Comparison of ENCODE assay signal across 8 cellular contexts in the genomic region with DNA sequence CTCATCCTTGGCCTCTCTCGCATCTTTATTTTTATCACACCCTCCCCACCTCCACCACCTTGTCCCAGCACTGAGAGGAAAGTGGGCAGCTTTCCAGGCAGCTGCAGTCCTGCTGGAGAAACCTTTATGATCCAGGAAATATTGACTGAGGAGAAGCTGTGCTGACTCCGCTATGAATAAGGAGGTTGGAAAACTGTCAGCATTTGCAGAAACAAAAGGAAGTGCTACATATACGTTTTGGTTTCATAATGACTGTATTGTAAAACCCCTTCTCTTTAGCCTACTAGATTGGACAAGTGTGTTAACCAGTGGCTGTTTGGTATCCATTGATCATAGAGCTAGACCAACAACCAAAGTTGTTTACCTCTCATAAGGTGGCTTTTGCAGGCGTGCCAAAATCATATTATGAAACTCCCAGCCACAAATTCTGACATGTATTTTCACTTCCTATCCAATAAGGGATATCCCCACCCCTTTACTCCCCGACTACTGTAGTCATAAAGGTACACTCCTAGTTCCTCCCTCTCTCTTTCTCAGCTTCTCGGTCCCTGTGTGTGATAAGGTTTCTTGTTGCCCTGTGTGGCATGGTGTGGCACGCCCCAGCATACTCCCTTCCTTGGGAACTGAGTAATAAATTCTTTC.
DNase-seq lines count a peak whose midpoint lies in the region; ATAC-seq and TF ChIP-seq lines count a peak whose summit lies in the region.

No MANE protein-coding gene starts in this region.

- H3K4me1 Mint-ChIP-seq in activated naive CD4-positive, alpha-beta T cell treated with anti-CD3 and anti-CD28 coated beads, Interleukin-2, amount 50 U/mL, for 24 hours = peaks cover 30% of the 10 kb centered on the region
- H3K4me1 Mint-ChIP-seq in MCF 10A (ENCODE audit: insufficient read depth, unreplicated experiment) = peaks cover 18% of the 10 kb centered on the region

- H3K27ac ChIP-seq in rectal smooth muscle tissue (ENCODE audit: low read depth, low read length) = no peak overlapping the region

- TF ChIP-seq CTCF in GM10248 (IDR thresholded peaks at IDR 0.05; ENCODE audit: control extremely low read depth, extremely low read depth, low read depth, missing control alignments) (no peak), MCF 10A (IDR thresholded peaks at IDR 0.05; ENCODE audit: unreplicated experiment) (no peak)

- peaks cover 15% of the 10 kb centered on the region for H3K36me3 Mint-ChIP-seq in activated naive CD4-positive, alpha-beta T cell treated with anti-CD3 and anti-CD28 coated beads, Interleukin-2, amount 50 U/mL, for 24 hours
- H3K36me3 Mint-ChIP-seq in MCF 10A (ENCODE audit: insufficient read depth, unreplicated experiment) = peaks cover 4% of the 10 kb centered on the region

- intact Hi-C loops in MCF 10A (cut with micrococcal nuclease) = no loop called here

- peak overlapping the region; percentile 8 for H3K4me3 ChIP-seq in rectal smooth muscle tissue (ENCODE audit: low read length)

- H3K27ac Mint-ChIP-seq in activated naive CD4-positive, alpha-beta T cell treated with anti-CD3 and anti-CD28 coated beads, Interleukin-2, amount 50 U/mL, for 24 hours = peak overlapping the region; percentile 41
- H3K27ac Mint-ChIP-seq in MCF 10A (ENCODE audit: low read depth, unreplicated experiment) = no peak overlapping the region

- no peaks in the 10 kb centered on the region for H3K36me3 ChIP-seq in rectal smooth muscle tissue (ENCODE audit: control insufficient read depth, insufficient read depth, low read length)

- no TSS peak for BruUV-seq in MCF 10A (replicated peaks; lab: Mats Ljungman, UMichigan)

- no peaks in the 10 kb centered on the region for H3K4me1 ChIP-seq in rectal smooth muscle tissue (ENCODE audit: control insufficient read depth, insufficient read depth, low read length)

- POLR2A ChIA-PET in GM10248 (lab: Yijun Ruan, JAX) (no interaction called here), MCF 10A (lab: Yijun Ruan, JAX) (no interaction called here)

- H3K9ac ChIP-seq in rectal smooth muscle tissue (ENCODE audit: low read length) = no peak overlapping the region

- CTCF ChIA-PET in GM10248 (lab: Yijun Ruan, JAX) = no interaction called here
- CTCF ChIA-PET in MCF 10A (lab: Yijun Ruan, JAX) = interaction anchor here (0.5 to 1.2 kb wide), 5 partner anchors 12 to 1222 kb away, joined by 3 read pairs; no protein-coding TSS in a partner anchor

- ATAC-seq in GM21360 (IDR thresholded peaks at IDR 0.05; ENCODE audit: unreplicated experiment) = peak; percentile 99
- peak; percentile 96 for ATAC-seq in HG03558 (IDR thresholded peaks at IDR 0.05; ENCODE audit: extremely low read depth, unreplicated experiment)

- no peaks in the 10 kb centered on the region for H3K27me3 ChIP-seq in rectal smooth muscle tissue (ENCODE audit: control insufficient read depth, insufficient read depth, low read length)

- H3K4me3 Mint-ChIP-seq in activated naive CD4-positive, alpha-beta T cell treated with anti-CD3 and anti-CD28 coated beads, Interleukin-2, amount 50 U/mL, for 24 hours = peak overlapping the region; percentile 39
- H3K4me3 Mint-ChIP-seq in MCF 10A (ENCODE audit: unreplicated experiment) = no peak overlapping the region

- H3K9me3 Mint-ChIP-seq in activated naive CD4-positive, alpha-beta T cell treated with anti-CD3 and anti-CD28 coated beads, Interleukin-2, amount 50 U/mL, for 24 hours = no peaks in the 10 kb centered on the region
- no peaks in the 10 kb centered on the region for H3K9me3 Mint-ChIP-seq in MCF 10A (ENCODE audit: unreplicated experiment)

- no peaks in the 10 kb centered on the region for H3K27me3 Mint-ChIP-seq in activated naive CD4-positive, alpha-beta T cell treated with anti-CD3 and anti-CD28 coated beads, Interleukin-2, amount 50 U/mL, for 24 hours
- H3K27me3 Mint-ChIP-seq in MCF 10A (ENCODE audit: insufficient read depth, unreplicated experiment) = peaks cover 8% of the 10 kb centered on the region

- DNase-seq in GM10248 (ENCODE audit: extremely low spot score) (peak; percentile 72), NCI-H2227 treated with DMSO at 0.1 percent for 48 hours (lab: John Stamatoyannopoulos, UW) (no peak), D341Med (ENCODE audit: low spot score) (no peak), MCF 10A (ENCODE audit: unreplicated experiment) (no peak)
